Comparison of ENCODE assay signal across 1 cellular context in genomic region chr6:89525786-89526562, GRCh38.
A peak's percentile ranks its signal among the peaks of the same experiment; 100 is the strongest.
TF ChIP-seq lines count a peak whose summit lies in the region.

No MANE protein-coding gene starts in this region.

TF ChIP-seq in K562, 482 proteins besides CTCF, POLR2A, EP300 and RAD21 (continued from another document):
- TF ChIP-seq PKNOX1 (IDR thresholded peaks at IDR 0.05) (peak; percentile 38; the same call in 1 of the 2 replicates), HNRNPH1 (optimal IDR thresholded peaks at IDR 0.05; ENCODE audit: low read depth, low read length) (no peak), SNIP1 (IDR thresholded peaks at IDR 0.05; ENCODE audit: low read depth) (no peak)
